In genomic region chr1:38992450-38993111, GRCh38 we compare ENCODE assay signal across 8 cellular contexts. TPM values are rescaled to one million over a fixed set of nuclear protein-coding genes. Genes with fewer than 3 reads are reported as not detected.
A peak's percentile ranks its signal among the peaks of the same experiment; 100 is the strongest.
DNase-seq lines count a peak whose midpoint lies in the region; ATAC-seq and TF ChIP-seq lines count a peak whose summit lies in the region.

No MANE protein-coding gene starts in this region.

- no peaks in the 10 kb centered on the region for H3K27me3 ChIP-seq in AG04450 (ENCODE audit: control insufficient read depth, insufficient read depth, low read length)
- H3K27me3 ChIP-seq in muscle layer of colon (ENCODE audit: control insufficient read depth in 1 of 2, insufficient read depth in 2 of 2, low read length in 2 of 2) = no peaks in the 10 kb centered on the region

- no peaks in the 10 kb centered on the region for H3K36me3 ChIP-seq in muscle layer of colon (ENCODE audit: insufficient read depth, low read length)

- H3K9me3 ChIP-seq in AG04450 (ENCODE audit: control insufficient read depth, insufficient read depth, low read length) (no peaks in the 10 kb centered on the region), muscle layer of colon (ENCODE audit: low read length) (no peaks in the 10 kb centered on the region)

- peak overlapping the region; percentile 28 for H3K9ac ChIP-seq in muscle layer of colon (ENCODE audit: low read length)

- POLR2A ChIA-PET in AG04450 (lab: Yijun Ruan, JAX) (interaction anchor here (0.7 kb wide), 1 partner anchor 133 kb away, joined by 6 read pairs; the partner anchor contains the start of gene RRAGC), MCF 10A (lab: Yijun Ruan, JAX) (interaction anchor here (0.5 to 2.7 kb wide), 19 partner anchors 11 to 184 kb away, joined by 3 to 19 read pairs (median 4); partner anchors contain the start of genes GJA9, MYCBP, NDUFS5 and RHBDL2)

- H3K27ac Mint-ChIP-seq in MCF 10A (ENCODE audit: low read depth, unreplicated experiment) = peak overlapping the region; percentile 76

- H3K4me3 ChIP-seq in AG04450 (ENCODE audit: low read depth, low read length) (peak overlapping the region; percentile 87), muscle layer of colon (ENCODE audit: low read depth in 1 of 2, low read length in 2 of 2) (peak overlapping the region; percentile 73 to 98)

- H3K4me1 ChIP-seq in muscle layer of colon (ENCODE audit: insufficient read depth, low read length) = peaks cover 29% of the 10 kb centered on the region

- TF ChIP-seq CTCF in AG04450 (IDR thresholded peaks at IDR 0.05; ENCODE audit: low read depth, low read length) (no peak), MCF 10A (IDR thresholded peaks at IDR 0.05; ENCODE audit: unreplicated experiment) (no peak)

- CTCF ChIA-PET in AG04450 (lab: Charles Lee) (interaction anchor here (0.8 kb wide), 1 partner anchor 100 kb away, joined by 3 read pairs; no protein-coding TSS in a partner anchor), MCF 10A (lab: Yijun Ruan, JAX) (interaction anchor here (0.6 to 1.3 kb wide), 6 partner anchors 29 to 1153 kb away, joined by 3 to 5 read pairs (median 4); no protein-coding TSS in a partner anchor)

- H3K4me1 Mint-ChIP-seq in MCF 10A (ENCODE audit: insufficient read depth, unreplicated experiment) = peaks cover 15% of the 10 kb centered on the region

- intact Hi-C loops in MCF 10A (cut with micrococcal nuclease) = loop anchor here (2.0 kb wide), 1 partner anchor 120 kb away; the partner anchor contains the start of gene MYCBP
- intact Hi-C loops in sciatic nerve (cut with DNase I) = no loop called here

- no peak overlapping the region for H3K27ac ChIP-seq in AG04450 (ENCODE audit: low read depth, low read length)
- peak overlapping the region; percentile 88 for H3K27ac ChIP-seq in muscle layer of colon (ENCODE audit: low read depth, low read length)

- H3K36me3 Mint-ChIP-seq in MCF 10A (ENCODE audit: insufficient read depth, unreplicated experiment) = peaks cover 38% of the 10 kb centered on the region

- DNase-seq in AG04450 (ENCODE audit: low read depth, low spot score) = no peak
- peak; percentile 35 for DNase-seq in HT-29 (ENCODE audit: low spot score)
- DNase-seq in MCF 10A (ENCODE audit: unreplicated experiment) = no peak
- no peak for DNase-seq in SW 1271 (lab: John Stamatoyannopoulos, UW)
- no peak for DNase-seq in activated gamma-delta T cell (lab: John Stamatoyannopoulos, UW)
- DNase-seq in GM19240 (ENCODE audit: insufficient read length, low spot score) = no peak
- DNase-seq in sciatic nerve (ENCODE audit: low spot score) = no peak

- no peaks in the 10 kb centered on the region for H3K9me3 Mint-ChIP-seq in MCF 10A (ENCODE audit: unreplicated experiment)

- ATAC-seq in sciatic nerve = no peak

- BruUV-seq in MCF 10A (replicated peaks; lab: Mats Ljungman, UMichigan) = TSS peak; percentile 48

- H3K4me3 Mint-ChIP-seq in MCF 10A (ENCODE audit: unreplicated experiment) = peak overlapping the region; percentile 79

- no peaks in the 10 kb centered on the region for H3K27me3 Mint-ChIP-seq in MCF 10A (ENCODE audit: insufficient read depth, unreplicated experiment)

RNA-seq across cellular contexts. Expression of gene AKIRIN1, which starts 1.5 kb away (rescaled TPM):
- polyA plus RNA-seq in AG04450 (2011; rRNA removed) = 62.5 and 74.3 TPM in 2 replicates
- 24.5 and 45.5 TPM in 2 replicates for polyA minus RNA-seq in AG04450 (2011; rRNA and poly(A)+ RNA removed)
- 70.7 and 79.6 TPM in 2 replicates for total RNA-seq in HT-29 (2014; rRNA removed; shearing (Covaris generic))
- total RNA-seq in MCF 10A (2022) = 59.0 and 63.7 TPM in 2 replicates
- total RNA-seq in sciatic nerve = 44.2 TPM

RNA-seq across cellular contexts. Expression of gene NDUFS5, which starts 33.6 kb away (rescaled TPM):
- 696 and 852 TPM in 2 replicates for polyA plus RNA-seq in AG04450 (2011; rRNA removed)
- 219 and 249 TPM in 2 replicates for polyA minus RNA-seq in AG04450 (2011; rRNA and poly(A)+ RNA removed)
- 427 and 450 TPM in 2 replicates for total RNA-seq in HT-29 (2014; rRNA removed; shearing (Covaris generic))
- 224 and 233 TPM in 2 replicates for total RNA-seq in MCF 10A (2022)
- 149 TPM for total RNA-seq in sciatic nerve

RNA-seq across cellular contexts. Expression of gene RHBDL2, which starts 51.0 kb away (rescaled TPM):
- polyA plus RNA-seq in AG04450 (2011; rRNA removed) = 0.32 and 0.33 TPM in 2 replicates
- polyA minus RNA-seq in AG04450 (2011; rRNA and poly(A)+ RNA removed) = 0.13 TPM in 1 of 2 replicates, not detected in the other
- 8.5 and 12.3 TPM in 2 replicates for total RNA-seq in HT-29 (2014; rRNA removed; shearing (Covaris generic))
- 0.30 and 0.52 TPM in 2 replicates for total RNA-seq in MCF 10A (2022)
- 0.22 TPM for total RNA-seq in sciatic nerve
